17 cellular contexts compared by ENCODE assay signal in the genomic region with DNA sequence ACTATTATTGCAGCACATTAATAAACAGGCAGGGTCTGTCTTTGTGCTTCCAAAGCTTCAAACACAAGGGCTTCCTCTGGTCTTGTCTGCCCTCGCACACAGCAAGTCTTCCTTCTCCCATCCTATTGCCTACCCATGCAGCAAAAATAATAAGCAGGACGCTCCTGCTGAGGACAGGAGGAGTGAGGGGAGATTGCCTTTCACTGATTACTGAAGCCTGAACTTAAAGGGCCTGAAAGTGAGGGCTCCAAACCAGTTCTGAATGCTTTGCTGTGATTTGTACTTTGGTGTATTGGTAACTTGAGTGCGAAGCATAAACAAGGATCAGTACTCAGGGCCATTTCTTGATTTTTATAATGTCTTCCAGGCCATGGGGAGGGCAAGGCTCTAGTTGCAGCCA.
DNase-seq lines count a peak whose midpoint lies in the region; ATAC-seq lines count a peak whose summit lies in the region.
"Had no signal": no experiment of that assay in that cellular context is flagged by ENCODE, and none has a peak within 500 bp of the region (broad histone marks: within the 10 kb centered on the region; RNA-seq: fewer than 3 reads in every experiment).

No MANE protein-coding gene starts in this region.

- H3K9me3 Mint-ChIP-seq in natural killer cell treated with Interleukin-12 subunit alpha and Interleukin-12 subunit beta and Interleukin-15 and Interleukin-18, amount 100 ng/mL, for 72 hours = no peaks in the 10 kb centered on the region
- H3K9me3 Mint-ChIP-seq: CD8-positive, alpha-beta T cell had no signal

- H3K27ac Mint-ChIP-seq in natural killer cell treated with Interleukin-12 subunit alpha and Interleukin-12 subunit beta and Interleukin-15 and Interleukin-18, amount 100 ng/mL, for 72 hours = no peak overlapping the region
- H3K27ac Mint-ChIP-seq: B cell; CD4-positive, CD25-positive, alpha-beta regulatory T cell; CD8-positive, alpha-beta T cell; H9 had no signal

- H3K27me3 Mint-ChIP-seq in natural killer cell treated with Interleukin-12 subunit alpha and Interleukin-12 subunit beta and Interleukin-15 and Interleukin-18, amount 100 ng/mL, for 72 hours = peaks cover 26 to 30% of the 10 kb centered on the region in 2 donors
- H3K27me3 Mint-ChIP-seq: CD4-positive, CD25-positive, alpha-beta regulatory T cell had no signal

- DNase-seq in NCI-H82 (lab: John Stamatoyannopoulos, UW) (peak; percentile 36), NCI-H82 treated with DMSO at 0.1 percent for 48 hours (lab: John Stamatoyannopoulos, UW; ENCODE audit: unreplicated experiment) (no peak), left kidney (ENCODE audit: low read depth, low spot score) (peak; percentile 86), retina (peak; percentile 40), substantia nigra (lab: John Stamatoyannopoulos, UW) (no peak)
- DNase-seq in natural killer cell treated with Interleukin-12 subunit alpha and Interleukin-12 subunit beta and Interleukin-15 and Interleukin-18, amount 100 ng/mL, for 72 hours (ENCODE audit: low spot score) = no peak
- DNase-seq: Caco-2; CD4-positive, CD25-positive, alpha-beta regulatory T cell; CD8-positive, alpha-beta T cell; DMS153; DND-41; H9 had no signal

- ATAC-seq in natural killer cell treated with Interleukin-12 subunit alpha and Interleukin-12 subunit beta and Interleukin-15 and Interleukin-18, amount 100 ng/mL, for 72 hours = no peak
- ATAC-seq: CD8-positive, alpha-beta T cell; HCT116 had no signal

- no peaks in the 10 kb centered on the region for H3K4me1 Mint-ChIP-seq in natural killer cell treated with Interleukin-12 subunit alpha and Interleukin-12 subunit beta and Interleukin-15 and Interleukin-18, amount 100 ng/mL, for 72 hours (ENCODE audit: low read depth in 2 of 2)
- H3K4me1 Mint-ChIP-seq: B cell; CD4-positive, CD25-positive, alpha-beta regulatory T cell had no signal

- H3K4me3 Mint-ChIP-seq in natural killer cell treated with Interleukin-12 subunit alpha and Interleukin-12 subunit beta and Interleukin-15 and Interleukin-18, amount 100 ng/mL, for 72 hours = no peak overlapping the region
- H3K4me3 Mint-ChIP-seq: B cell; CD4-positive, CD25-positive, alpha-beta regulatory T cell; CD8-positive, alpha-beta T cell; H9 had no signal

- H3K27ac ChIP-seq in substantia nigra (ENCODE audit: low read depth, low read length, poor library complexity, severe bottlenecking) = no peak overlapping the region
- H3K27ac ChIP-seq: 22Rv1, BLaER1, C4-2B had no signal

- H3K36me3 Mint-ChIP-seq in natural killer cell treated with Interleukin-12 subunit alpha and Interleukin-12 subunit beta and Interleukin-15 and Interleukin-18, amount 100 ng/mL, for 72 hours = no peaks in the 10 kb centered on the region
- H3K36me3 Mint-ChIP-seq: CD4-positive, CD25-positive, alpha-beta regulatory T cell; CD8-positive, alpha-beta T cell had no signal

Comparison
In these comparisons a context has a peak if more than half of its experiments do, and no peak if none do; other contexts are left out.
1. DNase-seq: peak in NCI-H82 (single experiment), left kidney (single experiment) and retina (single experiment); none in NCI-H82 treated with DMSO at 0.1 percent for 48 hours (single experiment), substantia nigra (0 of 49) and natural killer cell treated with Interleukin-12 subunit alpha and Interleukin-12 subunit beta and Interleukin-15 and Interleukin-18, amount 100 ng/mL, for 72 hours (single experiment).